Comparison of ENCODE assay signal across 8 cellular contexts in the genomic region with DNA sequence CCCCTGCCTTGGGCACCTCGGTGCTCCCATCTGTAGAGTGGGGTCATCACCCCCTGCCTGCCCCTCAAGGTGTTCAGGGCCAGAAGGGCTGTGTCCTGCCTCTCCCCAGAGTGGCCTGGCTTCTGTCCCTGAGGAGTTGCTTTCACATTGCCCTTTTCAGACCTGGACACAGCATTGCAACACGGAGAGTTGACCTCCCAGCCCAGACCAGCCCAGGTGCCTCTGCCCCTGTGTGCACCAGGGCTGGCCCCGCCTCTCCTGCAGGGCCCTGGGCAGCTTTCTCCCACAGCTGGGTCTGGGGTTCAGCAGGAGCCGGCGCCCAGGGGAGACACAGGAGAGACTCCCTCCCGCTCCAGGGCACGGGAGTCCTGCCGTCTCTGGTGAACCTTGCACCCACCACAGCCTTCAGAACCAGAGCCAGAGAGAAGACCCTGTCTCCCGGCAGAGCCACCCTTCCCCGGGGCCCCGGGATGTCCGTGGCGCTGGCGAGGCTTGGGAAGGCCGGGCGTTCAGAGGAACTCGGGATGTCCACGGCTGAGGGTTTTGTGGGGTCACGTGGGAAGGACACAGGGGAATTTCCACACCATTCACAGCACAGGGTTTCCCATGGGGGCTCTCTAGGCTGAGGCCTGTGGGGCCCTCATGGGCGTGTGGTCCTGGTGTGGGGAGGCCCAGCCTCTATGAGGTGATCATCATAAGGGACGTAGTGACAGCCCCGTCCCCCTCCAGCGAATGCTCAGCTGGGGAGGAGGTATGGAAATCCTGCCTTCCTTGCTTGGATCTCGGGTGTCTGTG. TPM values are rescaled to one million over a fixed set of nuclear protein-coding genes. Genes with fewer than 3 reads are reported as not detected.
DNase-seq lines count a peak whose midpoint lies in the region; ATAC-seq lines count a peak whose summit lies in the region.

No MANE protein-coding gene starts in this region.

- H3K36me3 Mint-ChIP-seq in activated CD8-positive, alpha-beta memory T cell treated with anti-CD3 and anti-CD28 coated beads, Interleukin-2, amount 10 ng/mL, durations not matched to agents 7 days and 5 days = no peaks in the 10 kb centered on the region
- H3K36me3 Mint-ChIP-seq in stimulated activated naive B cell treated with anti-CD40 and anti-IgM and Interleukin-4, amounts not matched to agents 10 μg/mL and 1 μg/mL and 100 μg/mL, for 72 hours = peaks cover 12 to 15% of the 10 kb centered on the region in 2 donors

- DNase-seq in activated CD8-positive, alpha-beta memory T cell treated with anti-CD3 and anti-CD28 coated beads, Interleukin-2, amount 10 ng/mL, durations not matched to agents 7 days and 5 days = no peak
- no peak for DNase-seq in activated CD8-positive, alpha-beta memory T cell treated with anti-CD3 and anti-CD28 coated beads for 24 hours
- DNase-seq in left cardiac atrium = peak; percentile 27
- DNase-seq in stimulated activated naive B cell treated with anti-CD40 and anti-IgM and Interleukin-4, amounts not matched to agents 10 μg/mL and 1 μg/mL and 100 μg/mL, for 72 hours = no peak
- DNase-seq in anterior cingulate cortex (lab: John Stamatoyannopoulos, UW) = no peak
- DNase-seq in NCI-H128 (lab: John Stamatoyannopoulos, UW; ENCODE audit: unreplicated experiment) = no peak

- H3K9me3 Mint-ChIP-seq in activated CD8-positive, alpha-beta memory T cell treated with anti-CD3 and anti-CD28 coated beads, Interleukin-2, amount 10 ng/mL, durations not matched to agents 7 days and 5 days (ENCODE audit: low read depth) = peaks cover 8% of the 10 kb centered on the region
- H3K9me3 Mint-ChIP-seq in stimulated activated naive B cell treated with anti-CD40 and anti-IgM and Interleukin-4, amounts not matched to agents 10 μg/mL and 1 μg/mL and 100 μg/mL, for 72 hours = peaks cover 6 to 12% of the 10 kb centered on the region in 2 donors

- H3K27me3 Mint-ChIP-seq in activated CD8-positive, alpha-beta memory T cell treated with anti-CD3 and anti-CD28 coated beads, Interleukin-2, amount 10 ng/mL, durations not matched to agents 7 days and 5 days = no peaks in the 10 kb centered on the region
- peaks cover 0 to 11% of the 10 kb centered on the region in 2 donors for H3K27me3 Mint-ChIP-seq in stimulated activated naive B cell treated with anti-CD40 and anti-IgM and Interleukin-4, amounts not matched to agents 10 μg/mL and 1 μg/mL and 100 μg/mL, for 72 hours

- CTCF ChIA-PET in activated CD8-positive, alpha-beta memory T cell treated with anti-CD3 and anti-CD28 coated beads, Interleukin-2, amount 10 ng/mL, durations not matched to agents 7 days and 5 days (lab: Charles Lee) = no interaction called here

- no peak overlapping the region for H3K27ac Mint-ChIP-seq in activated CD8-positive, alpha-beta memory T cell treated with anti-CD3 and anti-CD28 coated beads, Interleukin-2, amount 10 ng/mL, durations not matched to agents 7 days and 5 days
- peak overlapping the region; percentile 67 for H3K27ac Mint-ChIP-seq in stimulated activated naive B cell treated with anti-CD40 and anti-IgM and Interleukin-4, amounts not matched to agents 10 μg/mL and 1 μg/mL and 100 μg/mL, for 72 hours

- H3K4me3 Mint-ChIP-seq in activated CD8-positive, alpha-beta memory T cell treated with anti-CD3 and anti-CD28 coated beads, Interleukin-2, amount 10 ng/mL, durations not matched to agents 7 days and 5 days = no peak overlapping the region
- H3K4me3 Mint-ChIP-seq in stimulated activated naive B cell treated with anti-CD40 and anti-IgM and Interleukin-4, amounts not matched to agents 10 μg/mL and 1 μg/mL and 100 μg/mL, for 72 hours = peak overlapping the region; percentile 53 to 74

- intact Hi-C loops in left cardiac atrium (cut with DNase I) = loop anchor here (1.0 to 2.0 kb wide), 2 partner anchors 276 kb away; no protein-coding TSS in a partner anchor

- no peaks in the 10 kb centered on the region for H3K4me1 Mint-ChIP-seq in activated CD8-positive, alpha-beta memory T cell treated with anti-CD3 and anti-CD28 coated beads, Interleukin-2, amount 10 ng/mL, durations not matched to agents 7 days and 5 days
- peaks cover 16 to 30% of the 10 kb centered on the region in 2 donors for H3K4me1 Mint-ChIP-seq in stimulated activated naive B cell treated with anti-CD40 and anti-IgM and Interleukin-4, amounts not matched to agents 10 μg/mL and 1 μg/mL and 100 μg/mL, for 72 hours

- peak; percentile 27 for ATAC-seq in activated CD8-positive, alpha-beta memory T cell treated with anti-CD3 and anti-CD28 coated beads, Interleukin-2, amount 10 ng/mL, durations not matched to agents 7 days and 5 days
- ATAC-seq in HG03097 (IDR thresholded peaks at IDR 0.05; ENCODE audit: low FRiP score, unreplicated experiment) (peak; percentile 14), left cardiac atrium (peak; percentile 6 to 7), GM18870 (IDR thresholded peaks at IDR 0.05; ENCODE audit: unreplicated experiment) (no peak)
- ATAC-seq in stimulated activated naive B cell treated with anti-CD40 and anti-IgM and Interleukin-4, amounts not matched to agents 10 μg/mL and 1 μg/mL and 100 μg/mL, for 72 hours (replicated peaks) = peak; percentile 46

RNA-seq across cellular contexts. Expression of a gene that starts 23.2 kb away (rescaled TPM):
- total RNA-seq in activated CD8-positive, alpha-beta memory T cell treated with anti-CD3 and anti-CD28 coated beads, Interleukin-2, amount 10 ng/mL, durations not matched to agents 7 days and 5 days = 1 to 10 TPM in 1 of 2 experiments, under 1 TPM in 1; 0.37 to 2.3 TPM
- total RNA-seq in left cardiac atrium = 1 to 10 TPM in 1 of 2 donors, under 1 TPM in 1; 0.65 to 1.4 TPM
